In the genomic region with DNA sequence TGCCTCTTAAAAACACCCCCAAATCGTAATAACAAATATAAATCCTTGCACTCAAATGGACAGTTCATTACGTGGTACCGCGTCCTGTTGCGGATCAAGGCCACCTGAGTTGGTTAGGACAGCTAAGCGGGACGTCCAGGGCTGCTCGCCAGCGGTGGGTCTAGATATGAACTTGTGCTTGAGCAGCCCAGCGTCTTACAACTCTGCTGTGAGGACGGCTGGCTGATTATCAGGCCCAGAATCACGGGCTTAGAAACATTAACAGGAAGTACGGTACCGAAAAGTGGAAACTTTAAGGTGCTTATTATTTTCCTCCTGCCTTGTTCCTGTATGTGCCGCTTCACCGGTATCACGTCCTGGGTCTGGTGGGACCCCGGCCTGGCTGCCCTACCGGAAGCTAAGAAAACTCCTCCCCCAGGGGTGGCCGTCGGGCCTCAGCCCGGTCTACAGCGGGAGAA, we compare ENCODE assay signal across 8 cellular contexts.
DNase-seq lines count a peak whose midpoint lies in the region; ATAC-seq and TF ChIP-seq lines count a peak whose summit lies in the region.

No MANE protein-coding gene starts in this region.

- peaks cover 49% of the 10 kb centered on the region for H3K4me1 Mint-ChIP-seq in activated naive CD8-positive, alpha-beta T cell treated with anti-CD3 and anti-CD28 coated beads, Interleukin-2, amount 50 U/mL, for 24 hours

- DNase-seq in ELR (ENCODE audit: low read depth): peak; percentile 23
- DNase-seq in MV-4-11 (lab: John Stamatoyannopoulos, UW): peak; percentile 69
- DNase-seq in activated naive CD8-positive, alpha-beta T cell treated with anti-CD3 and anti-CD28 coated beads, Interleukin-2, amount 50 U/mL, for 24 hours: peak; percentile 24
- DNase-seq in iPS-NIHi11 (ENCODE audit: low spot score): peak; percentile 88
- peak in 6 of 49 donors; percentile 11 to 50 (median 42) for DNase-seq in substantia nigra (lab: John Stamatoyannopoulos, UW)
- no peak for DNase-seq in GM13977 (ENCODE audit: low spot score)
- no peak for DNase-seq in NCI-H1048 (lab: John Stamatoyannopoulos, UW)

- H3K4me3 Mint-ChIP-seq in activated naive CD8-positive, alpha-beta T cell treated with anti-CD3 and anti-CD28 coated beads, Interleukin-2, amount 50 U/mL, for 24 hours: peak overlapping the region; percentile 94

- peaks cover 38% of the 10 kb centered on the region for H3K36me3 Mint-ChIP-seq in activated naive CD8-positive, alpha-beta T cell treated with anti-CD3 and anti-CD28 coated beads, Interleukin-2, amount 50 U/mL, for 24 hours (ENCODE audit: low read depth)

- H3K27ac Mint-ChIP-seq in activated naive CD8-positive, alpha-beta T cell treated with anti-CD3 and anti-CD28 coated beads, Interleukin-2, amount 50 U/mL, for 24 hours: peak overlapping the region; percentile 96

- peak; percentile 17 for ATAC-seq in GM21367 (IDR thresholded peaks at IDR 0.05; ENCODE audit: unreplicated experiment)
- peak; percentile 27 for ATAC-seq in activated naive CD8-positive, alpha-beta T cell treated with anti-CD3 and anti-CD28 coated beads, Interleukin-2, amount 50 U/mL, for 24 hours

- in situ Hi-C loops in GM13977 (cut with MboI; ENCODE audit: low pct_unique_long_range_greater_than_20kb, low sequenced_read_pairs, unreplicated experiment): no loop called here

- H3K27me3 Mint-ChIP-seq in activated naive CD8-positive, alpha-beta T cell treated with anti-CD3 and anti-CD28 coated beads, Interleukin-2, amount 50 U/mL, for 24 hours: no peaks in the 10 kb centered on the region

- no peak for TF ChIP-seq CTCF in GM13977 (IDR thresholded peaks at IDR 0.05; ENCODE audit: extremely low read depth, insufficient read depth, missing control alignments)

- no peaks in the 10 kb centered on the region for H3K9me3 Mint-ChIP-seq in activated naive CD8-positive, alpha-beta T cell treated with anti-CD3 and anti-CD28 coated beads, Interleukin-2, amount 50 U/mL, for 24 hours

- H3K27ac ChIP-seq in substantia nigra (ENCODE audit: low read depth, low read length, poor library complexity, severe bottlenecking): peak overlapping the region; percentile 100

Comparison
In these comparisons a context has a peak if more than half of its experiments do, and no peak if none do; other contexts are left out.
1. DNase-seq: peak in ELR (single experiment), MV-4-11 (single experiment), activated naive CD8-positive, alpha-beta T cell treated with anti-CD3 and anti-CD28 coated beads, Interleukin-2, amount 50 U/mL, for 24 hours (single experiment) and iPS-NIHi11 (single experiment); none in GM13977 (single experiment) and NCI-H1048 (single experiment).